Comparison of ENCODE assay signal across 18 cellular contexts in genomic region chr19:5684694-5685430, GRCh38. TPM values are rescaled to one million over a fixed set of nuclear protein-coding genes. Genes with fewer than 3 reads are reported as not detected.
DNase-seq lines count a peak whose midpoint lies in the region; ATAC-seq and TF ChIP-seq lines count a peak whose summit lies in the region.
"Had no signal": no experiment of that assay in that cellular context is flagged by ENCODE, and none has a peak within 500 bp of the region (broad histone marks: within the 10 kb centered on the region; RNA-seq: fewer than 3 reads in every experiment).

No MANE protein-coding gene starts in this region.

- no peak for TF ChIP-seq CTCF in left ventricle myocardium inferior (IDR thresholded peaks at IDR 0.05; ENCODE audit: borderline replicate concordance)
- no peak for TF ChIP-seq CTCF in coronary artery (IDR thresholded peaks at IDR 0.05)
- TF ChIP-seq CTCF in lower lobe of right lung (IDR thresholded peaks at IDR 0.05) = no peak
- TF ChIP-seq CTCF in ovary (IDR thresholded peaks at IDR 0.05) = no peak
- no peak for TF ChIP-seq CTCF in upper lobe of right lung (IDR thresholded peaks at IDR 0.05)

- no peak for TF ChIP-seq POLR2A in ovary (IDR thresholded peaks at IDR 0.05)

- H3K4me1 ChIP-seq in left ventricle myocardium inferior = peaks cover 33% of the 10 kb centered on the region
- H3K4me1 ChIP-seq in lower lobe of right lung = peaks cover 12% of the 10 kb centered on the region
- peaks cover 15% of the 10 kb centered on the region for H3K4me1 ChIP-seq in ovary (ENCODE audit: insufficient read depth)
- H3K4me1 ChIP-seq in upper lobe of right lung = peaks cover 8% of the 10 kb centered on the region
- H3K4me1 ChIP-seq: Caco-2 had no signal

- no peaks in the 10 kb centered on the region for H3K36me3 ChIP-seq in left ventricle myocardium inferior
- H3K36me3 ChIP-seq in lower lobe of right lung = no peaks in the 10 kb centered on the region
- no peaks in the 10 kb centered on the region for H3K36me3 ChIP-seq in ovary
- H3K36me3 ChIP-seq in upper lobe of right lung = no peaks in the 10 kb centered on the region

- H3K9me3 ChIP-seq in left ventricle myocardium inferior (replicated peaks) (no peaks in the 10 kb centered on the region), lower lobe of right lung (no peaks in the 10 kb centered on the region), ovary (no peaks in the 10 kb centered on the region), upper lobe of right lung (no peaks in the 10 kb centered on the region)
- H3K9me3 ChIP-seq: Caco-2 had no signal

- intact Hi-C loops in Right ventricle myocardium inferior (cut with DNase I) (loop anchor here (5.0 kb wide), 1 partner anchor 37 kb away; the partner anchor contains the start of genes CATSPERD and LONP1), left ventricle myocardium inferior (cut with micrococcal nuclease) (no loop called here), lower lobe of right lung (cut with DNase I) (no loop called here), ovary (cut with DNase I) (loop anchor here in 1 of 4 donors (10.0 kb wide), 1 partner anchor 60 kb away; the partner anchor contains the start of genes SAFB and SAFB2), sciatic nerve (cut with DNase I) (no loop called here), upper lobe of right lung (cut with DNase I) (no loop called here)

- no peak for TF ChIP-seq EP300 in ovary (IDR thresholded peaks at IDR 0.05)

- ATAC-seq in Right ventricle myocardium inferior = no peak
- ATAC-seq in lower lobe of right lung = no peak
- no peak for ATAC-seq in sciatic nerve
- ATAC-seq in upper lobe of right lung = no peak
- ATAC-seq: GM23338 had no signal

- H3K27me3 ChIP-seq in left ventricle myocardium inferior (ENCODE audit: low read depth) (no peaks in the 10 kb centered on the region), lower lobe of right lung (ENCODE audit: low read depth) (no peaks in the 10 kb centered on the region), ovary (no peaks in the 10 kb centered on the region), upper lobe of right lung (no peaks in the 10 kb centered on the region)

- H3K27ac ChIP-seq in left ventricle myocardium inferior (replicated peaks) (no peak overlapping the region), coronary artery (no peak overlapping the region), lower lobe of right lung (no peak overlapping the region), ovary (no peak overlapping the region), upper lobe of right lung (no peak overlapping the region)

- WGBS in ovary, 3 donors = 84 to 86% (median 85%) methylated on average over 22 of the region's 22 CpGs

- DNase-seq in Right ventricle myocardium inferior (ENCODE audit: missing footprints) (peak; percentile 17), left ventricle myocardium inferior (no peak), coronary artery (ENCODE audit: low spot score) (peak; percentile 76), lower lobe of right lung (peak; percentile 45), ovary (peak in 3 of 5 donors; percentile 13 to 47 (median 35)), sciatic nerve (ENCODE audit: low spot score) (no peak), NCI-H1048 (lab: John Stamatoyannopoulos, UW) (no peak), upper lobe of right lung (no peak)
- DNase-seq: Caco-2; CD8-positive, alpha-beta memory T cell; DND-41; GDM1; H7 had no signal

- no peak overlapping the region for H3K4me3 ChIP-seq in left ventricle myocardium inferior
- H3K4me3 ChIP-seq in coronary artery = no peak overlapping the region
- H3K4me3 ChIP-seq in lower lobe of right lung = no peak overlapping the region
- no peak overlapping the region for H3K4me3 ChIP-seq in ovary
- H3K4me3 ChIP-seq in upper lobe of right lung = no peak overlapping the region
- H3K4me3 ChIP-seq: GM23338 had no signal

RNA-seq across cellular contexts. Expression of gene HSD11B1L, which starts 4.0 kb away (rescaled TPM):
- total RNA-seq in Right ventricle myocardium inferior (3.9 TPM), left ventricle myocardium inferior (4.5 TPM), lower lobe of right lung (8.6 TPM), ovary (10 to 100 TPM in 2 of 7 donors, 1 to 10 TPM in 5; 3.1 to 20.7 (median 8.5) TPM), sciatic nerve (3.7 TPM), upper lobe of right lung (6.6 TPM)
- polyA plus RNA-seq in ovary = 10 to 100 TPM in 1 of 2 donors, 1 to 10 TPM in 1; 3.5 to 10.6 TPM

RNA-seq across cellular contexts. Expression of gene MICOS13, which starts 4.5 kb away (rescaled TPM):
- total RNA-seq in Right ventricle myocardium inferior (172 TPM), left ventricle myocardium inferior (155 TPM), lower lobe of right lung (42.7 TPM), ovary (10 to 100 TPM; 25.7 to 48.7 (median 44.2) TPM), sciatic nerve (35.9 TPM), upper lobe of right lung (48.3 TPM)
- polyA plus RNA-seq in ovary = 10 to 100 TPM in 1 of 2 donors, 1 to 10 TPM in 1; 5.2 to 47.3 TPM

RNA-seq across cellular contexts. Expression of gene RPL36, which starts 5.2 kb away (rescaled TPM):
- total RNA-seq in Right ventricle myocardium inferior = 435 TPM
- total RNA-seq in left ventricle myocardium inferior = 407 TPM
- total RNA-seq in lower lobe of right lung = 566 TPM
- 1,000 to 10,000 TPM; 1,413 to 2,353 (median 1,897) TPM for total RNA-seq in ovary
- 1,000 to 10,000 TPM in 1 of 2 donors, 100 to 1,000 TPM in 1; 318 to 2,904 TPM for polyA plus RNA-seq in ovary
- 601 TPM for total RNA-seq in sciatic nerve
- 564 TPM for total RNA-seq in upper lobe of right lung

RNA-seq across cellular contexts. Expression of gene LONP1, which starts 35.1 kb away (rescaled TPM):
- total RNA-seq in Right ventricle myocardium inferior = 98.1 TPM
- 104 TPM for total RNA-seq in left ventricle myocardium inferior
- 65.3 TPM for total RNA-seq in lower lobe of right lung
- 10 to 100 TPM; 33.9 to 77.2 (median 56.1) TPM for total RNA-seq in ovary
- 10 to 100 TPM; 25.5 to 36.5 TPM for polyA plus RNA-seq in ovary
- 48.8 TPM for total RNA-seq in sciatic nerve
- total RNA-seq in upper lobe of right lung = 79.1 TPM

RNA-seq across cellular contexts. Expression of gene CATSPERD, which starts 35.6 kb away (rescaled TPM):
- not detected for total RNA-seq in Right ventricle myocardium inferior
- total RNA-seq in left ventricle myocardium inferior = not detected
- total RNA-seq in lower lobe of right lung = 6.4 TPM
- total RNA-seq in ovary = 1 to 10 TPM in 1 of 7 donors, under 1 TPM in 1, not detected in 5; 0.67 to 4.5 TPM
- polyA plus RNA-seq in ovary = not detected
- total RNA-seq in sciatic nerve = not detected
- total RNA-seq in upper lobe of right lung = not detected
- total RNA-seq: A673; Caco-2; CD8-positive, alpha-beta memory T cell; HT-29 had no signal
- polyA plus RNA-seq: BJ; CD14-positive monocyte; CD8-positive, alpha-beta memory T cell; GM23338 had no signal

Comparison
In these comparisons a context has a peak if more than half of its experiments do, and no peak if none do; other contexts are left out.
1. DNase-seq: peak in Right ventricle myocardium inferior (single experiment), coronary artery (single experiment), lower lobe of right lung (single experiment) and ovary (3 of 5); none in left ventricle myocardium inferior (single experiment), sciatic nerve (single experiment), NCI-H1048 (single experiment) and upper lobe of right lung (single experiment).